In genomic region chr13:49240017-49240416, GRCh38 we compare ENCODE assay signal across 1 cellular context.
TF ChIP-seq lines count a peak whose summit lies in the region.

No MANE protein-coding gene starts in this region.

TF ChIP-seq in HCT116, 20 proteins besides CTCF, POLR2A, EP300 and RAD21 (continued from another document):
- no peak for TF ChIP-seq REST (IDR thresholded peaks at IDR 0.05; ENCODE audit: low read depth)
- no peak for TF ChIP-seq EZH2 (IDR thresholded peaks at IDR 0.05)
